In genomic region chr1:62687903-62688686, GRCh38 we compare ENCODE assay signal across 8 cellular contexts. TPM values are rescaled to one million over a fixed set of nuclear protein-coding genes. Genes with fewer than 3 reads are reported as not detected.
DNase-seq lines count a peak whose midpoint lies in the region; ATAC-seq, FAIRE-seq and TF ChIP-seq lines count a peak whose summit lies in the region.

Gene DOCK7 (minus strand): TSS chr1:62688386. CDS start chr1:62688264, 122 bp downstream.

- H3K27me3 ChIP-seq in fibroblast of lung (ENCODE audit: control insufficient read depth, insufficient read depth, low read length) (no peaks in the 10 kb centered on the region), muscle layer of duodenum (ENCODE audit: low read depth, low read length) (no peaks in the 10 kb centered on the region), stomach (no peaks in the 10 kb centered on the region)

- peak within 1 kb of the TSS; percentile 80 for H3K9ac ChIP-seq in fibroblast of lung (ENCODE audit: insufficient read depth, low read length)

- TF ChIP-seq EP300 in stomach (IDR thresholded peaks at IDR 0.05): no peak

- ATAC-seq in GM21423 (IDR thresholded peaks at IDR 0.05; ENCODE audit: unreplicated experiment): peak; percentile 69

- DNase-seq in DMS153 (lab: John Stamatoyannopoulos, UW) (peak; percentile 48), HTR-8/SVneo (ENCODE audit: insufficient read length, low spot score) (peak; percentile 52), fibroblast of lung (ENCODE audit: low read depth in 2 of 2) (peak; percentile 82 to 83), stomach (peak; percentile 80)
- DNase-seq in activated T-helper 1 cell treated with anti-CD3 and anti-CD28 coated beads, Interleukin-2, amount 50 U/mL, for 16 hours (ENCODE audit: low read depth in 1 of 2, low spot score in 1 of 2): peak; percentile 6 to 33

- peaks cover 19% of the 10 kb centered on the region for H3K4me1 ChIP-seq in fibroblast of lung (ENCODE audit: control insufficient read depth, extremely low read depth, insufficient read depth, low read length)
- H3K4me1 ChIP-seq in muscle layer of duodenum (ENCODE audit: control insufficient read depth in 1 of 2, insufficient read depth in 2 of 2, low read length in 2 of 2): peaks cover 6 to 47% of the 10 kb centered on the region in 2 donors
- H3K4me1 ChIP-seq in stomach: peaks cover 36 to 74% (median 60%) of the 10 kb centered on the region in 4 donors

- H2AFZ ChIP-seq in fibroblast of lung (ENCODE audit: low read length): peak within 1 kb of the TSS; percentile 88

- H3K79me2 ChIP-seq in fibroblast of lung (ENCODE audit: control insufficient read depth, insufficient read depth, low read length): peaks cover 41% of the 10 kb centered on the region

- 0 to 1% (median 0%) methylated on average over 14 to 107 of the region's 107 CpGs for WGBS in stomach, 5 donors

- H3K9me3 ChIP-seq in fibroblast of lung (ENCODE audit: control insufficient read depth, insufficient read depth, low read depth, low read length) (no peaks in the 10 kb centered on the region), muscle layer of duodenum (ENCODE audit: control insufficient read depth in 1 of 2, low read length in 2 of 2) (no peaks in the 10 kb centered on the region), stomach (no peaks in the 10 kb centered on the region)

- H3K27ac ChIP-seq in fibroblast of lung (ENCODE audit: insufficient read depth, low read length) (peak within 1 kb of the TSS; percentile 74), muscle layer of duodenum (ENCODE audit: low read length) (peak within 1 kb of the TSS; percentile 71), stomach (peak within 1 kb of the TSS; percentile 88 to 97 (median 93))

- no peaks in the 10 kb centered on the region for H4K20me1 ChIP-seq in fibroblast of lung (ENCODE audit: control insufficient read depth, extremely low read depth, insufficient read depth, low read length)

- no peak for FAIRE-seq in HTR-8/SVneo (lab: Jason Lieb, UNC)

- no peak for TF ChIP-seq POLR2A in stomach (IDR thresholded peaks at IDR 0.05)

- H3K4me3 ChIP-seq in fibroblast of lung (replicated peaks in 1 of 4; ENCODE audit: control extremely low read depth in 1 of 4, insufficient read depth in 1 of 4, low read depth in 3 of 4, low read length in 4 of 4) (peak within 1 kb of the TSS; percentile 77 to 90 (median 82)), muscle layer of duodenum (ENCODE audit: low read depth in 1 of 2, low read length in 2 of 2) (peak within 1 kb of the TSS; percentile 83 to 87), stomach (peak within 1 kb of the TSS; percentile 65 to 94 (median 84))

- H3K36me3 ChIP-seq in fibroblast of lung (ENCODE audit: control insufficient read depth, insufficient read depth, low read length) (no peaks in the 10 kb centered on the region), muscle layer of duodenum (ENCODE audit: control insufficient read depth in 1 of 2, insufficient read depth in 2 of 2, low read length in 2 of 2) (peaks cover 0 to 5% of the 10 kb centered on the region in 2 donors), stomach (no peaks in the 10 kb centered on the region)

- intact Hi-C loops in stomach (cut with DNase I; ENCODE audit: low total_unique reads): no loop called here

- peak within 1 kb of the TSS; percentile 88 for H3K4me2 ChIP-seq in fibroblast of lung (ENCODE audit: extremely low read depth, insufficient read depth, low read length)

- no peak for TF ChIP-seq CTCF in fibroblast of lung (conservative IDR thresholded peaks at IDR 0.05 in 1 of 2, IDR thresholded peaks at IDR 0.05 in 1 of 2; ENCODE audit: low read depth in 1 of 2, low read length in 2 of 2)
- no peak for TF ChIP-seq CTCF in stomach (IDR thresholded peaks at IDR 0.05)

TF ChIP-seq in PFSK-1, 5 proteins besides CTCF, POLR2A, EP300 and RAD21:
- TF ChIP-seq POLR2AphosphoS5 (IDR thresholded peaks at IDR 0.05; ENCODE audit: low read depth, low read length): no peak
- TF ChIP-seq FOXP2 (optimal IDR thresholded peaks at IDR 0.05; ENCODE audit: borderline replicate concordance, extremely low read depth, extremely low read length, insufficient read depth): peak; percentile 44
- no peak for TF ChIP-seq TAF1 (IDR thresholded peaks at IDR 0.05; ENCODE audit: borderline replicate concordance, insufficient read depth, low read length)
- peak; percentile 65; the same call in 1 of the 2 replicates for TF ChIP-seq SIN3A (IDR thresholded peaks at IDR 0.05; ENCODE audit: borderline replicate concordance, insufficient read depth, low read length)
- no peak for TF ChIP-seq REST (IDR thresholded peaks at IDR 0.05; ENCODE audit: insufficient read depth in 1 of 2, low read depth in 2 of 2, low read length in 2 of 2)

RNA-seq across cellular contexts. Expression of gene DOCK7, which starts in this region (rescaled TPM):
- polyA plus RNA-seq in PFSK-1 (2012; ENCODE audit: insufficient read length, low read depth): 22.5 TPM
- total RNA-seq in fibroblast of lung: 92.5 and 153 TPM in 2 replicates
- 48.4 and 66.5 TPM in 2 replicates for polyA plus RNA-seq in fibroblast of lung
- polyA plus RNA-seq in fibroblast of lung (2012): 60.8 and 83.5 TPM in 2 replicates
- polyA minus RNA-seq in fibroblast of lung (ENCODE audit: low replicate concordance): 44.2 and 88.0 TPM in 2 replicates
- total RNA-seq in stomach: 100 to 1,000 TPM in 1 of 5 donors, 10 to 100 TPM in 4; 21.0 to 118 (median 74.2) TPM
- polyA plus RNA-seq in stomach: 10 to 100 TPM in 1 of 3 donors, 1 to 10 TPM in 2; 4.7 to 15.9 (median 8.9) TPM

Comparison
In these comparisons a context has a peak if more than half of its experiments do, and no peak if none do; other contexts are left out.
1. Peak in every context shown above with its lines: DNase-seq, ATAC-seq, H3K4me3 ChIP-seq and H3K27ac ChIP-seq.
2. DNase-seq: peak in every context shown above with its lines; median percentile 82 in fibroblast of lung; 80 in stomach; 52 in HTR-8/SVneo; 48 in DMS153; 20 in activated T-helper 1 cell treated with anti-CD3 and anti-CD28 coated beads, Interleukin-2, amount 50 U/mL, for 16 hours.